2 cellular contexts compared by ENCODE assay signal in genomic region chr11:76238551-76238950, GRCh38.
A peak's percentile ranks its signal among the peaks of the same experiment; 100 is the strongest.
TF ChIP-seq lines count a peak whose summit lies in the region.

No MANE protein-coding gene starts in this region.

TF ChIP-seq in HEK293, 187 proteins besides CTCF, POLR2A, EP300 and RAD21:
- TF ChIP-seq ZNF335 (tag by site-specific recombination; conservative IDR thresholded peaks at IDR 0.05) (0 out of 2 replicates have a peak, but pooled peaks have one; percentile 19), ZNF704 (tag by site-specific recombination; IDR thresholded peaks at IDR 0.05) (no peak), ZNF341 (tag by site-specific recombination; IDR thresholded peaks at IDR 0.05; ENCODE audit: low read depth) (no peak), ZSCAN5A (tag by site-specific recombination; IDR thresholded peaks at IDR 0.05) (no peak), ZBTB6 (tag by site-specific recombination; IDR thresholded peaks at IDR 0.05) (peak; percentile 54; the same call in 1 of the 2 replicates)
- TF ChIP-seq, protein P1, sequence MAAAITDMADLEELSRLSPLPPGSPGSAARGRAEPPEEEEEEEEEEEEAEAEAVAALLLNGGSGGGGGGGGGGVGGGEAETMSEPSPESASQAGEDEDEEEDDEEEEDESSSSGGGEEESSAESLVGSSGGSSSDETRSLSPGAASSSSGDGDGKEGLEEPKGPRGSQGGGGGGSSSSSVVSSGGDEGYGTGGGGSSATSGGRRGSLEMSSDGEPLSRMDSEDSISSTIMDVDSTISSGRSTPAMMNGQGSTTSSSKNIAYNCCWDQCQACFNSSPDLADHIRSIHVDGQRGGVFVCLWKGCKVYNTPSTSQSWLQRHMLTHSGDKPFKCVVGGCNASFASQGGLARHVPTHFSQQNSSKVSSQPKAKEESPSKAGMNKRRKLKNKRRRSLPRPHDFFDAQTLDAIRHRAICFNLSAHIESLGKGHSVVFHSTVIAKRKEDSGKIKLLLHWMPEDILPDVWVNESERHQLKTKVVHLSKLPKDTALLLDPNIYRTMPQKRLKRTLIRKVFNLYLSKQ (tag by site-specific recombination; IDR thresholded peaks at IDR 0.05; ENCODE audit: borderline replicate concordance) = no peak
- TF ChIP-seq, protein P2, sequence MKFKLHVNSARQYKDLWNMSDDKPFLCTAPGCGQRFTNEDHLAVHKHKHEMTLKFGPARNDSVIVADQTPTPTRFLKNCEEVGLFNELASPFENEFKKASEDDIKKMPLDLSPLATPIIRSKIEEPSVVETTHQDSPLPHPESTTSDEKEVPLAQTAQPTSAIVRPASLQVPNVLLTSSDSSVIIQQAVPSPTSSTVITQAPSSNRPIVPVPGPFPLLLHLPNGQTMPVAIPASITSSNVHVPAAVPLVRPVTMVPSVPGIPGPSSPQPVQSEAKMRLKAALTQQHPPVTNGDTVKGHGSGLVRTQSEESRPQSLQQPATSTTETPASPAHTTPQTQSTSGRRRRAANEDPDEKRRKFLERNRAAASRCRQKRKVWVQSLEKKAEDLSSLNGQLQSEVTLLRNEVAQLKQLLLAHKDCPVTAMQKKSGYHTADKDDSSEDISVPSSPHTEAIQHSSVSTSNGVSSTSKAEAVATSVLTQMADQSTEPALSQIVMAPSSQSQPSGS (tag by site-specific recombination; IDR thresholded peaks at IDR 0.05; ENCODE audit: low read depth) = no peak

TF ChIP-seq in H1, 55 proteins besides CTCF, POLR2A, EP300 and RAD21:
- no peak for TF ChIP-seq RXRA (IDR thresholded peaks at IDR 0.05; ENCODE audit: insufficient read depth, low read depth, low read length)
TF ChIP-seq in H1: peak in this region for 0.
